1 cellular context compared by ENCODE assay signal in genomic region chr2:69893684-69894481, GRCh38.
TF ChIP-seq lines count a peak whose summit lies in the region.

A gene with protein sequence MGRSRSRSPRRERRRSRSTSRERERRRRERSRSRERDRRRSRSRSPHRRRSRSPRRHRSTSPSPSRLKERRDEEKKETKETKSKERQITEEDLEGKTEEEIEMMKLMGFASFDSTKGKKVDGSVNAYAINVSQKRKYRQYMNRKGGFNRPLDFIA (plus strand): TSS chr2:69893956. CDS start chr2:69893985, 29 bp downstream.

TF ChIP-seq in IMR-90, 13 proteins besides CTCF, POLR2A, EP300 and RAD21 (continued from another document):
- TF ChIP-seq ELK1 (IDR thresholded peaks at IDR 0.05; ENCODE audit: borderline replicate concordance, low read depth, low read length) (0 out of 2 replicates have a peak, but pooled peaks have one; percentile 1), MAZ (IDR thresholded peaks at IDR 0.05; ENCODE audit: borderline replicate concordance, low read depth, low read length) (peak; percentile 74; the same call in 1 of the 2 replicates), RFX5 (IDR thresholded peaks at IDR 0.05; ENCODE audit: low read depth, low read length) (no peak), MAFK (IDR thresholded peaks at IDR 0.05; ENCODE audit: low read depth, low read length) (no peak), CEBPB (IDR thresholded peaks at IDR 0.05; ENCODE audit: low read depth, low read length) (no peak), MXI1 (IDR thresholded peaks at IDR 0.05; ENCODE audit: borderline replicate concordance, low read depth, low read length) (peak; percentile 56; the same call in 1 of the 2 replicates), USF2 (IDR thresholded peaks at IDR 0.05; ENCODE audit: low read depth, low read length) (no peak), RCOR1 (IDR thresholded peaks at IDR 0.05; ENCODE audit: insufficient replicate concordance, low read length) (no peak), CHD1 (IDR thresholded peaks at IDR 0.05; ENCODE audit: low read depth, low read length) (peak; percentile 91; the same call in 1 of the 2 replicates), NFE2L2 (IDR thresholded peaks at IDR 0.05; ENCODE audit: low read depth, low read length) (no peak), SMC3 (IDR thresholded peaks at IDR 0.05; ENCODE audit: low read depth, low read length) (no peak), BHLHE40 (IDR thresholded peaks at IDR 0.05; ENCODE audit: low read depth, low read length) (no peak)
